9 cellular contexts compared by ENCODE assay signal in genomic region chr12:79233341-79233761, GRCh38.
DNase-seq lines count a peak whose midpoint lies in the region; ATAC-seq and TF ChIP-seq lines count a peak whose summit lies in the region.
"Had no signal": no experiment of that assay in that cellular context is flagged by ENCODE, and none has a peak within 500 bp of the region (broad histone marks: within the 10 kb centered on the region; RNA-seq: fewer than 3 reads in every experiment).

No MANE protein-coding gene starts in this region.

- H3K27ac Mint-ChIP-seq in mesothelial cell of epicardium: no peak overlapping the region
- H3K27ac Mint-ChIP-seq: activated CD4-positive, alpha-beta T cell treated with anti-CD3 and anti-CD28 coated beads, Interleukin-2, amount 10 ng/mL, durations not matched to agents 7 days and 5 days had no signal

- peak; percentile 8 for DNase-seq in COLO668 (lab: John Stamatoyannopoulos, UW; ENCODE audit: unreplicated experiment)
- peak; percentile 76 for DNase-seq in NCI-H2171 treated with DMSO at 0.1 percent for 48 hours (lab: John Stamatoyannopoulos, UW)
- DNase-seq in effector CD8-positive, alpha-beta T cell (lab: John Stamatoyannopoulos, UW): no peak
- DNase-seq in GDM1 (lab: John Stamatoyannopoulos, UW): no peak
- DNase-seq in HCEC 1CT: no peak
- DNase-seq in mesothelial cell of epicardium (ENCODE audit: low spot score in 2 of 2, unreplicated experiment in 2 of 2): no peak
- DNase-seq: activated CD4-positive, alpha-beta T cell treated with anti-CD3 and anti-CD28 coated beads, Interleukin-2, amount 10 ng/mL, durations not matched to agents 7 days and 5 days had no signal

- H3K4me1 Mint-ChIP-seq in mesothelial cell of epicardium: no peaks in the 10 kb centered on the region
- H3K4me1 Mint-ChIP-seq: activated CD4-positive, alpha-beta T cell treated with anti-CD3 and anti-CD28 coated beads, Interleukin-2, amount 10 ng/mL, durations not matched to agents 7 days and 5 days had no signal

- H3K4me3 Mint-ChIP-seq in mesothelial cell of epicardium: no peak overlapping the region
- H3K4me3 Mint-ChIP-seq: activated CD4-positive, alpha-beta T cell treated with anti-CD3 and anti-CD28 coated beads, Interleukin-2, amount 10 ng/mL, durations not matched to agents 7 days and 5 days had no signal

- H3K9me3 Mint-ChIP-seq in mesothelial cell of epicardium: no peaks in the 10 kb centered on the region
- H3K9me3 Mint-ChIP-seq: activated CD4-positive, alpha-beta T cell treated with anti-CD3 and anti-CD28 coated beads, Interleukin-2, amount 10 ng/mL, durations not matched to agents 7 days and 5 days had no signal

- ATAC-seq in GM19452 (IDR thresholded peaks at IDR 0.05; ENCODE audit: unreplicated experiment) (peak; percentile 68), HG03175 (IDR thresholded peaks at IDR 0.05; ENCODE audit: unreplicated experiment) (peak; percentile 39)

- no peak for TF ChIP-seq CTCF in mesothelial cell of epicardium (IDR thresholded peaks at IDR 0.05; ENCODE audit: unreplicated experiment)

- peaks cover 3% of the 10 kb centered on the region for H3K36me3 Mint-ChIP-seq in mesothelial cell of epicardium

- no peaks in the 10 kb centered on the region for H3K27me3 Mint-ChIP-seq in mesothelial cell of epicardium (ENCODE audit: low read depth)
- H3K27me3 Mint-ChIP-seq: activated CD4-positive, alpha-beta T cell treated with anti-CD3 and anti-CD28 coated beads, Interleukin-2, amount 10 ng/mL, durations not matched to agents 7 days and 5 days had no signal

Comparison
In these comparisons a context has a peak if more than half of its experiments do, and no peak if none do; other contexts are left out.
1. DNase-seq: peak in COLO668 (single experiment) and NCI-H2171 treated with DMSO at 0.1 percent for 48 hours (single experiment); none in effector CD8-positive, alpha-beta T cell (single experiment), GDM1 (single experiment), HCEC 1CT (single experiment) and mesothelial cell of epicardium (0 of 2).